8 cellular contexts compared by ENCODE assay signal in the genomic region with DNA sequence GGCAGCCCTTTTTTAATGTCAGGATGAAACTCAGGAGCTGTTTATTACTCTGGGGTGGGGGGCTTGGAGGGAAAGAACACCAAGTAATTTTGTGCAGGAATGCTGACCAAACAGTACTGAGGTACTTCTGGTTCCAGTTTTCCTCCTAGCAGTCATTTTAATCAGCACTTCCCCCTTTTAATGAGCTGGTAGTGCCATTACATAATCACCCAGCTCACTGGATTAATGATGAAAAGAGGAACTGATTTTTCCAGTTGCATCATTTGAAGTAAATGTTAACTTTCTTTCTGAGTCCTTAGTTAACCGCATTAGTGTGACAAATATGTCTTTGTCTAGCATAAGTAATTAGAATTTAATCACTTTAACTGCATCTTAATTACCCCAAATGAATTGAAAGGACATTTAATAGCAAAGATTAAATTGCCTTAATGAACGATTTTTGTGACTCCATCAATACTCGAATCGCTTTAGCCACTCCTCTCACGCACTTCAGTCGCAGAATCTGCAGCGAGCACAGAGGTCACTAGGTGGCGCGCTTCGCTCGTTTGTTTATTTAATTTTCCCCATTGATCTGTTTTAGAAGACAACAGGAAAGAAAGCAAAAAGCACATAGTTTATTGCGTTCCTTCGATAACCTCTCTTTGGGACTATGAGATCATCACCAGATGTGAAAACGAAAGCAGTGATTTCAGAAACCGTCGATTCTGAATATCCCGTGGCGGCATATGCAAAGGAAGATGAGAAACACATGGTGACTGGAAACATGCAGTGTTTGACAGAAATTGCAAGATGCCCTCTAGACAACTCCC. TPM values are rescaled to one million over a fixed set of nuclear protein-coding genes. Genes with fewer than 3 reads are reported as not detected.
DNase-seq lines count a peak whose midpoint lies in the region; ATAC-seq and TF ChIP-seq lines count a peak whose summit lies in the region.

No MANE protein-coding gene starts in this region.

- H3K9me3 ChIP-seq in liver (ENCODE audit: control insufficient read depth in 4 of 4, low read length in 3 of 4): no peaks in the 10 kb centered on the region

- peak overlapping the region; percentile 10 to 30 (median 12) for H3K4me3 ChIP-seq in liver (ENCODE audit: low read depth in 1 of 3, low read length in 3 of 3)

- TF ChIP-seq RAD21 in liver (IDR thresholded peaks at IDR 0.05): peak; percentile 89 to 91

- WGBS in liver: 2% methylated on average over 18 of the region's 18 CpGs

- TF ChIP-seq CTCF in GM13977 (IDR thresholded peaks at IDR 0.05; ENCODE audit: extremely low read depth, insufficient read depth, missing control alignments): peak; percentile 89
- peak; percentile 93 for TF ChIP-seq CTCF in liver (IDR thresholded peaks at IDR 0.05; ENCODE audit: low read depth, low read length, missing input control)

- H3K4me1 ChIP-seq in liver (ENCODE audit: control insufficient read depth in 4 of 4, insufficient read depth in 4 of 4, low read length in 3 of 4): peaks cover 0 to 56% (median 41%) of the 10 kb centered on the region in 4 donors

- peaks cover 0 to 11% (median 1%) of the 10 kb centered on the region in 4 donors for H3K36me3 ChIP-seq in liver (ENCODE audit: control insufficient read depth in 4 of 4, insufficient read depth in 3 of 4, low read depth in 1 of 4, low read length in 3 of 4)

- H3K27me3 ChIP-seq in liver (ENCODE audit: control insufficient read depth in 4 of 4, insufficient read depth in 4 of 4, low read length in 3 of 4): no peaks in the 10 kb centered on the region

- DNase-seq in A172 (ENCODE audit: low spot score) (peak; percentile 34), GM13977 (ENCODE audit: low spot score) (peak; percentile 72), NCI-H2227 (lab: John Stamatoyannopoulos, UW; ENCODE audit: unreplicated experiment) (peak; percentile 77), cerebellar cortex (ENCODE audit: low spot score) (peak; percentile 65)
- peak; percentile 49 for DNase-seq in activated CD4-positive, CD25-positive, alpha-beta regulatory T cell treated with anti-CD3 and anti-CD28 coated beads, Interleukin-2, amount 50 U/mL, for 16 hours (ENCODE audit: low read depth, low spot score)
- DNase-seq in stimulated activated CD4-positive, alpha-beta T cell treated with anti-CD3 and anti-CD28 coated beads, TNF-alpha, amount 100 ng/mL, for 48 hours (ENCODE audit: low read depth in 3 of 3): peak in 2 of 3 donors; percentile 42 to 50

- in situ Hi-C loops in GM13977 (cut with MboI; ENCODE audit: low pct_unique_long_range_greater_than_20kb, low sequenced_read_pairs, unreplicated experiment): no loop called here

- no peak overlapping the region for H3K9ac ChIP-seq in liver (ENCODE audit: low read depth in 1 of 2, low read length in 2 of 2)

- ATAC-seq in HG02885 (IDR thresholded peaks at IDR 0.05; ENCODE audit: poor library complexity, unreplicated experiment): peak; percentile 75

- peak overlapping the region; percentile 68 to 80 for H3K27ac ChIP-seq in liver (ENCODE audit: low read depth in 1 of 2, low read length in 2 of 2)

TF ChIP-seq in liver, 16 proteins besides CTCF, POLR2A, EP300 and RAD21:
- TF ChIP-seq, protein P1, sequence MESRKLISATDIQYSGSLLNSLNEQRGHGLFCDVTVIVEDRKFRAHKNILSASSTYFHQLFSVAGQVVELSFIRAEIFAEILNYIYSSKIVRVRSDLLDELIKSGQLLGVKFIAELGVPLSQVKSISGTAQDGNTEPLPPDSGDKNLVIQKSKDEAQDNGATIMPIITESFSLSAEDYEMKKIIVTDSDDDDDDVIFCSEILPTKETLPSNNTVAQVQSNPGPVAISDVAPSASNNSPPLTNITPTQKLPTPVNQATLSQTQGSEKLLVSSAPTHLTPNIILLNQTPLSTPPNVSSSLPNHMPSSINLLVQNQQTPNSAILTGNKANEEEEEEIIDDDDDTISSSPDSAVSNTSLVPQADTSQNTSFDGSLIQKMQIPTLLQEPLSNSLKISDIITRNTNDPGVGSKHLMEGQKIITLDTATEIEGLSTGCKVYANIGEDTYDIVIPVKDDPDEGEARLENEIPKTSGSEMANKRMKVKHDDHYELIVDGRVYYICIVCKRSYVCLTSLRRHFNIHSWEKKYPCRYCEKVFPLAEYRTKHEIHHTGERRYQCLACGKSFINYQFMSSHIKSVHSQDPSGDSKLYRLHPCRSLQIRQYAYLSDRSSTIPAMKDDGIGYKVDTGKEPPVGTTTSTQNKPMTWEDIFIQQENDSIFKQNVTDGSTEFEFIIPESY (IDR thresholded peaks at IDR 0.05): no peak
- TF ChIP-seq FOXA1 (IDR thresholded peaks at IDR 0.05): no peak
- peak; percentile 26 to 54 for TF ChIP-seq HNF4A (conservative IDR thresholded peaks at IDR 0.05)
- TF ChIP-seq EGR1 (IDR thresholded peaks at IDR 0.05; ENCODE audit: low read depth in 2 of 2): no peak
- peak; percentile 36 for TF ChIP-seq YY1 (IDR thresholded peaks at IDR 0.05)
- peak; percentile 44 for TF ChIP-seq NR2F2 (IDR thresholded peaks at IDR 0.05)
- TF ChIP-seq JUND (IDR thresholded peaks at IDR 0.05): peak; percentile 17 to 82
- no peak for TF ChIP-seq HNF4G (IDR thresholded peaks at IDR 0.05)
- TF ChIP-seq MAX (IDR thresholded peaks at IDR 0.05): peak; percentile 30
- peak; percentile 8 for TF ChIP-seq FOXA2 (IDR thresholded peaks at IDR 0.05)
- TF ChIP-seq GABPA (IDR thresholded peaks at IDR 0.05 in 1 of 2, conservative IDR thresholded peaks at IDR 0.05 in 1 of 2): no peak
- TF ChIP-seq RXRA (IDR thresholded peaks at IDR 0.05): peak; percentile 40 to 74
- TF ChIP-seq TAF1 (conservative IDR thresholded peaks at IDR 0.05): no peak
- peak; percentile 61 for TF ChIP-seq SP1 (IDR thresholded peaks at IDR 0.05)
- peak; percentile 65 for TF ChIP-seq REST (IDR thresholded peaks at IDR 0.05)
- TF ChIP-seq ATF3 (IDR thresholded peaks at IDR 0.05): no peak

RNA-seq across cellular contexts. Expression of gene ONECUT1, which starts 9.8 kb away (rescaled TPM):
- 0.05 TPM in 1 of 2 replicates, not detected in the other for total RNA-seq in A172 (2014; rRNA removed; shearing (Covaris generic))
- 10 to 100 TPM; 14.1 to 51.0 TPM for total RNA-seq in liver
- polyA plus RNA-seq in liver: 10 to 100 TPM in 1 of 2 donors, 1 to 10 TPM in 1; 7.7 to 15.4 TPM

Comparison
In these comparisons a context has a peak if more than half of its experiments do, and no peak if none do; other contexts are left out.
1. Peak in every context shown above with its lines: DNase-seq, ATAC-seq, H3K4me3 ChIP-seq and H3K27ac ChIP-seq.
2. RNA of gene ONECUT1, which starts 9.8 kb away (total RNA-seq): 14.1 to 51.0 TPM in liver; 0.05 TPM in A172; every median in the first group is over 10 times any median in the second.